Comparison of ENCODE assay signal across 22 cellular contexts in genomic region chr10:110755781-110756180, GRCh38.
"Had no signal": no experiment of that assay in that cellular context is flagged by ENCODE, and none has a peak within 500 bp of the region (broad histone marks: within the 10 kb centered on the region; RNA-seq: fewer than 3 reads in every experiment).

No MANE protein-coding gene starts in this region.

- ATAC-seq: activated CD4-positive, alpha-beta T cell treated with anti-CD3 and anti-CD28 coated beads for 36 hours; activated naive CD4-positive, alpha-beta T cell treated with anti-CD3 and anti-CD28 coated beads, Interleukin-2, amount 50 U/mL, for 72 hours; gastroesophageal sphincter; left colon; sciatic nerve; stimulated activated memory B cell treated with anti-CD40 and anti-IgM and Interleukin-4, amounts not matched to agents 10 μg/mL and 1 μg/mL and 100 μg/mL, for 72 hours; WTC11 had no signal

- H3K27ac ChIP-seq: adrenal gland, breast epithelium, gastroesophageal sphincter, hepatocyte, spleen, thoracic aorta had no signal

- DNase-seq: activated CD4-positive, alpha-beta T cell treated with anti-CD3 and anti-CD28 coated beads for 36 hours; activated CD4-positive, alpha-beta T cell treated with anti-CD3 and anti-CD28 coated beads, Interleukin-2, amount 50 U/mL, for 48 hours; activated gamma-delta T cell treated with Interleukin-2 at 50 U/mL for 16 hours; activated T-cell treated with anti-CD3 and anti-CD28 coated beads for 4 hours; adrenal gland; cerebellar nuclear complex; cortex of kidney; erythroblast; left colon; spleen; stimulated activated CD4-positive, alpha-beta T cell treated with anti-CD3 and anti-CD28 coated beads, Interleukin-4, amount 100 ng/mL, for 4 hours had no signal

- H3K9me3 ChIP-seq: adrenal gland, breast epithelium, gastroesophageal sphincter, spleen, thoracic aorta had no signal

- H3K4me3 ChIP-seq: adrenal gland, breast epithelium, gastroesophageal sphincter, hepatocyte, lung, spleen, thoracic aorta had no signal

- H3K36me3 ChIP-seq: adrenal gland, breast epithelium, gastroesophageal sphincter, spleen, thoracic aorta had no signal

- FAIRE-seq: endometrium, TTC549 had no signal

- H3K4me2 ChIP-seq: hepatocyte had no signal

- H3K79me2 ChIP-seq: hepatocyte had no signal

- H2AFZ ChIP-seq: hepatocyte had no signal

- H3K27me3 ChIP-seq: breast epithelium, gastroesophageal sphincter, hepatocyte had no signal

- H3K4me1 ChIP-seq: adrenal gland, gastroesophageal sphincter, spleen had no signal
